ENCODE assay signal across 24 cellular contexts in the genomic region with DNA sequence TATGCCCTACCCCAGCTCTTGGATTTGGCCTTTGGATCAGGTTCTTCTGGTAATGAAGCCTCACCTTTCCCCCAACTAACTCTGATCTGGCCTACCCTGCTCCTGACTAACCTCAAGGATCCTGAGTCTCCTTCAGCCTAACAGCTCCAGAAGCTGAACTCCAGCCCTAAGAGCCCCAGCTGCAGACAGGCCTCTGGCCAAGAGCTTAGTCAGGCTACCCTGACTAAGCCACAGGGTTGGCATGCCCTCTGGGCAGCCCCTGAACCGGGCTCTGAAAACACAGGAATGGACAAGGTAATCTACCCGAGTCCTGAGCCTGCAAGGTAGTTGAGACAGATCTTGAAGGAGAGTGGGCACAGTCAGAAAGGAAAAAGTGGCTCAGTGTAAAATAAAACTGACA. TPM values are rescaled to one million over a fixed set of nuclear protein-coding genes. Genes with fewer than 3 reads are reported as not detected.
DNase-seq lines count a peak whose midpoint lies in the region; ATAC-seq and TF ChIP-seq lines count a peak whose summit lies in the region.
"Had no signal": no experiment of that assay in that cellular context is flagged by ENCODE, and none has a peak within 500 bp of the region (broad histone marks: within the 10 kb centered on the region; RNA-seq: fewer than 3 reads in every experiment).

No MANE protein-coding gene starts in this region.

- H3K9me3 Mint-ChIP-seq in MCF 10A (ENCODE audit: unreplicated experiment) = no peaks in the 10 kb centered on the region
- no peaks in the 10 kb centered on the region for H3K9me3 Mint-ChIP-seq in CD14-positive monocyte
- H3K9me3 Mint-ChIP-seq: activated naive CD4-positive, alpha-beta T cell treated with anti-CD3 and anti-CD28 coated beads, Interleukin-2, amount 10 ng/mL, durations not matched to agents 7 days and 5 days; stimulated activated effector memory CD8-positive, alpha-beta T cell treated with anti-CD3 and anti-CD28 coated beads, Interleukin-12 subunit alpha, Interleukin-12 subunit beta, amount 100 ng/mL, for 72 hours; type B pancreatic cell had no signal

- no peak for TF ChIP-seq POLR2A in breast epithelium (IDR thresholded peaks at IDR 0.05)
- no peak for TF ChIP-seq POLR2A in adrenal gland (IDR thresholded peaks at IDR 0.05)

- CTCF ChIA-PET in MCF 10A (lab: Yijun Ruan, JAX) (interaction anchor here (0.6 to 4.4 kb wide), 7 partner anchors 9 to 119 kb away, joined by 3 to 30 read pairs (median 3); no protein-coding TSS in a partner anchor), A673 (lab: Charles Lee) (no interaction called here)

- H3K4me1 ChIP-seq in breast epithelium (no peaks in the 10 kb centered on the region), adrenal gland (replicated peaks in 1 of 2) (no peaks in the 10 kb centered on the region), A673 (ENCODE audit: insufficient read depth, low read length, poor library complexity, severe bottlenecking) (peaks cover 14% of the 10 kb centered on the region)
- H3K4me1 ChIP-seq: parathyroid adenoma, SJCRH30 had no signal

- H3K27me3 Mint-ChIP-seq in MCF 10A (ENCODE audit: insufficient read depth, unreplicated experiment) (no peaks in the 10 kb centered on the region), CD14-positive monocyte (ENCODE audit: low read depth in 3 of 3) (peaks cover 0 to 2% (median 0%) of the 10 kb centered on the region in 3 donors)
- H3K27me3 Mint-ChIP-seq: activated naive CD4-positive, alpha-beta T cell treated with anti-CD3 and anti-CD28 coated beads, Interleukin-2, amount 10 ng/mL, durations not matched to agents 7 days and 5 days; type B pancreatic cell had no signal

- H3K27me3 ChIP-seq in breast epithelium (no peaks in the 10 kb centered on the region), adrenal gland (no peaks in the 10 kb centered on the region), A673 (replicated peaks; ENCODE audit: insufficient read depth, low read depth, low read length, poor library complexity) (no peaks in the 10 kb centered on the region)
- H3K27me3 ChIP-seq: cardiac muscle cell, SJCRH30, spleen had no signal

- H3K4me1 Mint-ChIP-seq in MCF 10A (ENCODE audit: insufficient read depth, unreplicated experiment) (peaks cover 46% of the 10 kb centered on the region), CD14-positive monocyte (no peaks in the 10 kb centered on the region)
- H3K4me1 Mint-ChIP-seq: stimulated activated effector memory CD8-positive, alpha-beta T cell treated with anti-CD3 and anti-CD28 coated beads, Interleukin-12 subunit alpha, Interleukin-12 subunit beta, amount 100 ng/mL, for 72 hours had no signal

- POLR2A ChIA-PET in MCF 10A (lab: Yijun Ruan, JAX) (interaction anchor here (0.6 to 13.1 kb wide), 10 partner anchors 10 to 206 kb away, joined by 3 to 284 read pairs (median 10); partner anchors contain the start of gene TUT4), A673 (lab: Charles Lee; ENCODE audit: low non-redundant PET) (no interaction called here)

- H3K9me3 ChIP-seq in breast epithelium (no peaks in the 10 kb centered on the region), adrenal gland (replicated peaks in 1 of 3) (no peaks in the 10 kb centered on the region), A673 (ENCODE audit: low read depth, low read length, poor library complexity, severe bottlenecking) (no peaks in the 10 kb centered on the region)
- H3K9me3 ChIP-seq: left ventricle myocardium inferior, SJCRH30, spleen had no signal

- DNase-seq in MCF 10A (ENCODE audit: unreplicated experiment) (peak; percentile 73), breast epithelium (ENCODE audit: low spot score in 2 of 2) (no peak), adrenal gland (peak in 5 of 7 donors; percentile 15 to 54 (median 34)), hepatic stellate cell (ENCODE audit: low spot score) (peak; percentile 19), CD14-positive monocyte (ENCODE audit: low spot score) (no peak), A673 (ENCODE audit: low spot score) (no peak)
- DNase-seq: activated CD4-positive, alpha-beta T cell treated with anti-CD3 and anti-CD28 coated beads for 1 hour; activated CD8-positive, alpha-beta memory T cell treated with anti-CD3 and anti-CD28 coated beads, Interleukin-2, amount 50 U/mL, for 4 hours; activated naive CD4-positive, alpha-beta T cell treated with anti-CD3 and anti-CD28 coated beads, Interleukin-2, amount 10 ng/mL, durations not matched to agents 7 days and 5 days; Kasumi-1; left ventricle myocardium inferior; NCI-H1417 treated with DMSO at 0.1 percent for 48 hours; SJCRH30; spleen; T-helper 9 cell had no signal

- H3K27ac ChIP-seq in breast epithelium = no peak overlapping the region
- H3K27ac ChIP-seq in adrenal gland = no peak overlapping the region
- H3K27ac ChIP-seq in A673 (ENCODE audit: low read depth, low read length, poor library complexity, severe bottlenecking) = no peak overlapping the region
- H3K27ac ChIP-seq: cardiac muscle cell, left ventricle myocardium inferior, parathyroid adenoma, SJCRH30, spleen had no signal

- H3K27ac Mint-ChIP-seq in MCF 10A (ENCODE audit: low read depth, unreplicated experiment) (peak overlapping the region; percentile 94), CD14-positive monocyte (no peak overlapping the region)
- H3K27ac Mint-ChIP-seq: activated naive CD4-positive, alpha-beta T cell treated with anti-CD3 and anti-CD28 coated beads, Interleukin-2, amount 10 ng/mL, durations not matched to agents 7 days and 5 days; type B pancreatic cell had no signal

- H3K36me3 ChIP-seq in breast epithelium = no peaks in the 10 kb centered on the region
- H3K36me3 ChIP-seq in adrenal gland (replicated peaks in 1 of 2) = no peaks in the 10 kb centered on the region
- no peaks in the 10 kb centered on the region for H3K36me3 ChIP-seq in A673 (ENCODE audit: insufficient read depth, low read length, poor library complexity, severe bottlenecking)
- H3K36me3 ChIP-seq: cardiac muscle cell, left ventricle myocardium inferior, SJCRH30 had no signal

- ATAC-seq in HG03280 (IDR thresholded peaks at IDR 0.05; ENCODE audit: unreplicated experiment) = no peak
- ATAC-seq in GM21381 (IDR thresholded peaks at IDR 0.05; ENCODE audit: unreplicated experiment) = no peak
- ATAC-seq: stimulated activated effector memory CD8-positive, alpha-beta T cell treated with anti-CD3 and anti-CD28 coated beads, Interleukin-12 subunit alpha, Interleukin-12 subunit beta, amount 100 ng/mL, for 72 hours had no signal

- H3K36me3 Mint-ChIP-seq in MCF 10A (ENCODE audit: insufficient read depth, unreplicated experiment) (no peaks in the 10 kb centered on the region), CD14-positive monocyte (no peaks in the 10 kb centered on the region)
- H3K36me3 Mint-ChIP-seq: type B pancreatic cell had no signal

- intact Hi-C loops in MCF 10A (cut with micrococcal nuclease) = loop anchor here (5.0 to 10.0 kb wide), 3 partner anchors 204 to 541 kb away; partner anchors contain the start of genes ORC1 and PRPF38A
- intact Hi-C loops in breast epithelium (cut with DNase I; ENCODE audit: low total_unique reads) = no loop called here
- intact Hi-C loops in adrenal gland (cut with DNase I) = no loop called here
- intact Hi-C loops in CD14-positive monocyte (cut with micrococcal nuclease) = no loop called here
- intact Hi-C loops in A673 (cut with micrococcal nuclease; ENCODE audit: unreplicated experiment) = no loop called here

- peak overlapping the region; percentile 54 for H3K4me3 Mint-ChIP-seq in MCF 10A (ENCODE audit: unreplicated experiment)
- no peak overlapping the region for H3K4me3 Mint-ChIP-seq in CD14-positive monocyte
- H3K4me3 Mint-ChIP-seq: activated naive CD4-positive, alpha-beta T cell treated with anti-CD3 and anti-CD28 coated beads, Interleukin-2, amount 10 ng/mL, durations not matched to agents 7 days and 5 days; stimulated activated effector memory CD8-positive, alpha-beta T cell treated with anti-CD3 and anti-CD28 coated beads, Interleukin-12 subunit alpha, Interleukin-12 subunit beta, amount 100 ng/mL, for 72 hours; type B pancreatic cell had no signal

- 73 to 100% (median 84%) methylated on average over 1 to 2 of the region's 2 CpGs for WGBS in adrenal gland, 4 donors

- no peak overlapping the region for H3K4me3 ChIP-seq in breast epithelium
- H3K4me3 ChIP-seq in adrenal gland = no peak overlapping the region
- H3K4me3 ChIP-seq in A673 (ENCODE audit: low read depth, low read length, poor library complexity, severe bottlenecking) = no peak overlapping the region
- H3K4me3 ChIP-seq: cardiac muscle cell, left ventricle myocardium inferior, SJCRH30, spleen had no signal

- BruUV-seq in MCF 10A (replicated peaks; lab: Mats Ljungman, UMichigan) (no TSS peak), A673 (replicated peaks; lab: Mats Ljungman, UMichigan) (no TSS peak)

- TF ChIP-seq CTCF in MCF 10A (IDR thresholded peaks at IDR 0.05; ENCODE audit: unreplicated experiment) (no peak), breast epithelium (IDR thresholded peaks at IDR 0.05) (no peak), adrenal gland (IDR thresholded peaks at IDR 0.05) (no peak), CD14-positive monocyte (IDR thresholded peaks at IDR 0.05) (no peak), A673 (conservative IDR thresholded peaks at IDR 0.05; ENCODE audit: low read depth, low read length) (no peak)

RNA-seq across cellular contexts. Expression of gene COA7, which starts 29.4 kb away (rescaled TPM):
- 28.0 and 38.9 TPM in 2 replicates for total RNA-seq in MCF 10A (2022)
- 10 to 100 TPM in 1 of 3 donors, 1 to 10 TPM in 2; 7.4 to 12.8 (median 9.8) TPM for total RNA-seq in breast epithelium
- total RNA-seq in adrenal gland = 10 to 100 TPM in 7 of 8 donors, 1 to 10 TPM in 1; 8.1 to 34.5 (median 13.8) TPM
- polyA plus RNA-seq in adrenal gland = 10 to 100 TPM in 1 of 3 donors, 1 to 10 TPM in 2; 3.1 to 18.0 (median 4.3) TPM
- polyA plus RNA-seq in CD14-positive monocyte = 1 to 10 TPM; 6.2 to 8.5 TPM
- total RNA-seq in A673 (2021) = 52.1 and 53.4 TPM in 2 replicates

RNA-seq across cellular contexts. Expression of gene SHISAL2A, which starts 35.7 kb away (rescaled TPM):
- 0.26 TPM in 1 of 2 replicates, not detected in the other for total RNA-seq in MCF 10A (2022)
- total RNA-seq in breast epithelium = under 1 TPM in 1 of 3 donors, not detected in 2; 0.15 TPM
- under 1 TPM in 5 of 8 donors, not detected in 3; 0.40 to 0.79 (median 0.55) TPM for total RNA-seq in adrenal gland
- 1 to 10 TPM in 1 of 3 donors, under 1 TPM in 2; 0.20 to 1.9 (median 0.57) TPM for polyA plus RNA-seq in adrenal gland
- under 1 TPM in 1 of 2 donors, not detected in 1; 0.28 TPM for polyA plus RNA-seq in CD14-positive monocyte
- total RNA-seq in A673 (2021) = not detected in 2 replicates
- total RNA-seq: A172, cardiac muscle cell, fibroblast of villous mesenchyme, left ventricle myocardium inferior, NCI-H460, SJCRH30 had no signal
- polyA plus RNA-seq: cardiac muscle cell had no signal

RNA-seq across cellular contexts. Expression of gene ZYG11B, which starts 57.5 kb away (rescaled TPM):
- total RNA-seq in MCF 10A (2022) (16.2 and 18.6 TPM in 2 replicates), breast epithelium (10 to 100 TPM; 38.7 to 47.6 (median 47.4) TPM), adrenal gland (10 to 100 TPM; 34.7 to 63.5 (median 46.6) TPM), A673 (2021) (23.1 and 25.9 TPM in 2 replicates)
- polyA plus RNA-seq in adrenal gland (10 to 100 TPM in 2 of 3 donors, 1 to 10 TPM in 1; 4.5 to 22.4 (median 11.7) TPM), CD14-positive monocyte (10 to 100 TPM; 15.8 to 17.5 TPM)

Comparison
In these comparisons a context has a peak if more than half of its experiments do, and no peak if none do; other contexts are left out.
1. DNase-seq: peak in MCF 10A (single experiment), adrenal gland (5 of 7) and hepatic stellate cell (single experiment); none in breast epithelium (0 of 2), CD14-positive monocyte (single experiment) and A673 (single experiment).